8 cellular contexts compared by ENCODE assay signal in the genomic region with DNA sequence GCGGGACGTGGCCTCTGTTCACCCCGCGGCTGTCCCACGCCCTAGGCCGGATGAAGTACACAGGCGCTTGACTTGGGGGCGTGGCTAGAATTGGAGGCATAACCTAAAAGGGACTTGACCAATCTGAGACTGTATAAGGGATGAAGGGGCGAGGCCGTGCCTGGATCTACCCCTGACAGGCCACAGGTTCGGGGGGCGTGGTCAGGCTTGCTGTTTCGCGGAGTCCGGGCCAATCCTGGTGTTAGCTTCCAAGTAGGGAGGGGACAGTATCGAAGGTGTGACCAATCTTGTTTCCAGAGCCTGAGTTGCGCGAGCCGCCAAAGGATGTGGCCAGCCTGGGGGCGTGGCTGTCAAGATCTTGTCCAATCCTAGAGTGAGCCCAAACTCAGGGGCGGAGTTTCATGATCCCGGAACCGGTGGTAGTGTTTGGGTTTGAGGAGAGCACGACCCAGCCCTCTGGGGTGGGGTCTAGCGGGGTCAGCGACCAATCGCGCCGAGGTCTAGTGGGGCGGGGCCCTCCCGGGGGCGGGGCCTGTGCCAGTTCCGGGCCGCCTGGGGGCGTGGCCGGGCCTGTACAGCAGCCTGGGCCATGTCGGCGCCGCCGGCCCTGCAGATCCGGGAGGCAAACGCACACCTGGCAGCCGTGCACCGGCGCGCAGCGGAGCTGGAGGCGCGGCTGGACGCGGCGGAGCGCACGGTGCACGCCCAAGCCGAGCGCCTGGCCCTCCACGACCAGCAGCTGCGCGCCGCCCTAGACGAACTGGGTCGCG. TPM values are rescaled to one million over a fixed set of nuclear protein-coding genes. Genes with fewer than 3 reads are reported as not detected.
DNase-seq lines count a peak whose midpoint lies in the region; ATAC-seq, FAIRE-seq and TF ChIP-seq lines count a peak whose summit lies in the region.

A gene with protein sequence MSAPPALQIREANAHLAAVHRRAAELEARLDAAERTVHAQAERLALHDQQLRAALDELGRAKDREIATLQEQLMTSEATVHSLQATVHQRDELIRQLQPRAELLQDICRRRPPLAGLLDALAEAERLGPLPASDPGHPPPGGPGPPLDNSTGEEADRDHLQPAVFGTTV (plus strand): TSS at position 571 of the 770 bp plus-strand sequence. CDS start 19 bp downstream, at position 590.

- no peak; the same call in 1 of the 2 replicates for TF ChIP-seq CTCF in HepG2 (CRISPR knock-in tag; IDR thresholded peaks at IDR 0.05)

- peak; percentile 76 for ATAC-seq in GM19397 (IDR thresholded peaks at IDR 0.05; ENCODE audit: unreplicated experiment)
- peak; percentile 74 for ATAC-seq in HG03565 (IDR thresholded peaks at IDR 0.05; ENCODE audit: unreplicated experiment)
- ATAC-seq in HepG2: peak; percentile 85

- H2AFZ ChIP-seq in HepG2 (ENCODE audit: low read length): no peak within 1 kb of the TSS

- intact Hi-C loops in HepG2 (cut with micrococcal nuclease; ENCODE audit: unreplicated experiment): loop anchor here (2.0 kb wide), 1 partner anchor 58 kb away; no protein-coding TSS in a partner anchor

- H3K36me3 ChIP-seq in HepG2 (replicated peaks in 1 of 2; ENCODE audit: control insufficient read depth in 1 of 2, insufficient read depth in 2 of 2, low read length in 2 of 2): peaks cover 0 to 10% of the 10 kb centered on the region in 2 experiments; a peak in 2 of 5 replicates

- TF ChIP-seq EP300 in HepG2 (IDR thresholded peaks at IDR 0.05; ENCODE audit: low read depth in 2 of 2, low read length in 2 of 2) (no peak), HepG2 (CRISPR knock-in tag; IDR thresholded peaks at IDR 0.05; ENCODE audit: borderline replicate concordance) (no peak)

- peaks cover 12% of the 10 kb centered on the region; the same call in 1 of the 2 replicates for H4K20me1 ChIP-seq in HepG2 (ENCODE audit: insufficient read depth, low read length)

- no TSS peak for BruUV-seq in HepG2 (replicated peaks; lab: Mats Ljungman, UMichigan)

- TF ChIP-seq POLR2A in HepG2 (IDR thresholded peaks at IDR 0.05; ENCODE audit: insufficient read depth in 1 of 2, low read depth in 2 of 2, low read length in 2 of 2): peak; percentile 62 to 80; a peak in 3 of 4 replicates

- peak; percentile 100 for FAIRE-seq in HepG2 (lab: Jason Lieb, UNC)

- DNase-seq in CD1c-positive myeloid dendritic cell (ENCODE audit: extremely low spot score): peak; percentile 100
- DNase-seq in NCI-H748 treated with DMSO at 0.1 percent for 48 hours (lab: John Stamatoyannopoulos, UW): peak; percentile 96
- DNase-seq in activated CD4-positive, alpha-beta T cell treated with anti-CD3 and anti-CD28 coated beads, Interleukin-2, amount 50 U/mL, for 48 hours: peak; percentile 100
- DNase-seq in dermis microvascular lymphatic vessel endothelial cell (ENCODE audit: low read depth in 2 of 2): peak; percentile 100
- DNase-seq in HepG2 (ENCODE audit: low spot score): peak; percentile 100
- peak; percentile 99 for DNase-seq in stimulated activated CD4-positive, alpha-beta T cell treated with anti-CD3 and anti-CD28 coated beads, Interleukin-2, amount 100 ng/mL, for 48 hours

- H3K4me2 ChIP-seq in HepG2 (ENCODE audit: low read depth, low read length): peak within 1 kb of the TSS; percentile 81

- CTCF ChIA-PET in HepG2 (lab: Yijun Ruan, JAX; ENCODE audit: low intra/inter-chr PET ratio, low total read pairs): interaction anchor here (1.3 kb wide), 1 partner anchor 101 kb away, joined by 3 read pairs; no protein-coding TSS in a partner anchor

- TF ChIP-seq RAD21 in HepG2 (CRISPR knock-in tag; IDR thresholded peaks at IDR 0.05): peak; percentile 71

- WGBS in HepG2 (ENCODE audit: low lambda C conversion rate): under 1% methylated on average over 34 of the region's 64 CpGs

- peaks cover 65% of the 10 kb centered on the region for H3K4me1 ChIP-seq in HepG2 (ENCODE audit: insufficient read depth, low read length)

- POLR2A ChIA-PET in HepG2 (lab: Yijun Ruan, JAX): interaction anchor here (0.6 to 3.9 kb wide), 37 partner anchors 9 to 626 kb away, joined by 3 to 79 read pairs (median 5); a partner anchor contains a TSS

- H3K4me3 ChIP-seq in HepG2 (replicated peaks in 1 of 3; ENCODE audit: insufficient read depth in 1 of 3, low read depth in 2 of 3, low read length in 3 of 3): peak within 1 kb of the TSS; percentile 78 to 100 (median 99)

- peak within 1 kb of the TSS; percentile 100 for H3K9ac ChIP-seq in HepG2 (ENCODE audit: insufficient read depth, low read depth, low read length)

- in situ Hi-C loops in HepG2 (cut with HindIII; ENCODE audit: extremely low pct_ligation_motif_present, low pct_unique_long_range_greater_than_20kb): no loop called here

- peak within 1 kb of the TSS; percentile 98 for H3K27ac ChIP-seq in HepG2 (ENCODE audit: extremely low read length, insufficient read depth, low read length)

- peaks cover 0 to 4% of the 10 kb centered on the region in 2 experiments; a peak in 1 of 5 replicates for H3K27me3 ChIP-seq in HepG2 (ENCODE audit: control insufficient read depth in 1 of 2, insufficient read depth in 2 of 2, low read length in 2 of 2)

- peaks cover 42% of the 10 kb centered on the region for H3K79me2 ChIP-seq in HepG2 (ENCODE audit: insufficient read depth, low read length)

- H3K9me3 ChIP-seq in HepG2 (ENCODE audit: low read length): no peaks in the 10 kb centered on the region

TF ChIP-seq in HepG2, 621 proteins besides CTCF, POLR2A, EP300 and RAD21 (continues in another document):
- TF ChIP-seq ELF3 (CRISPR knock-in tag; IDR thresholded peaks at IDR 0.05) (peak; percentile 8; the same call in 1 of the 2 replicates), SP4 (CRISPR knock-in tag; IDR thresholded peaks at IDR 0.05) (peak; percentile 95), ZNF251 (CRISPR knock-in tag; IDR thresholded peaks at IDR 0.05) (no peak), ZNF383 (CRISPR knock-in tag; IDR thresholded peaks at IDR 0.05; ENCODE audit: borderline replicate concordance) (no peak), SALL2 (CRISPR knock-in tag; IDR thresholded peaks at IDR 0.05) (peak; percentile 75), HOXA3 (CRISPR knock-in tag; IDR thresholded peaks at IDR 0.05) (peak; percentile 55), ZNF343 (CRISPR knock-in tag; IDR thresholded peaks at IDR 0.05) (0 out of 2 replicates have a peak, but pooled peaks have one; percentile 33), ZNF136 (CRISPR knock-in tag; IDR thresholded peaks at IDR 0.05; ENCODE audit: low read depth) (0 out of 2 replicates have a peak, but pooled peaks have one; percentile 23), FOXA3 (CRISPR knock-in tag; IDR thresholded peaks at IDR 0.05) (peak; percentile 18), ZFX (CRISPR knock-in tag; IDR thresholded peaks at IDR 0.05; ENCODE audit: low read depth) (peak; percentile 95), ARNTL (CRISPR knock-in tag; IDR thresholded peaks at IDR 0.05) (no peak), MZF1 (CRISPR knock-in tag; IDR thresholded peaks at IDR 0.05; ENCODE audit: borderline replicate concordance) (no peak), SNAPC2 (CRISPR knock-in tag; IDR thresholded peaks at IDR 0.05) (0 out of 2 replicates have a peak, but pooled peaks have one; percentile 39), MYNN (CRISPR knock-in tag; IDR thresholded peaks at IDR 0.05; ENCODE audit: low read depth) (no peak), NONO (IDR thresholded peaks at IDR 0.05) (no peak), NONO (CRISPR knock-in tag; conservative IDR thresholded peaks at IDR 0.05) (0 out of 2 replicates have a peak, but pooled peaks have one; percentile 48)

RNA-seq across cellular contexts. Expression of the gene that starts here (rescaled TPM):
- 4.2 and 6.4 TPM in 2 replicates for total RNA-seq in dermis microvascular lymphatic vessel endothelial cell
- 1.2 and 2.4 TPM in 2 replicates for total RNA-seq in HepG2 (2016; rRNA removed; fragmentation: Illumina TruSeq; extraction: Trizol)
- total RNA-seq in HepG2 (2016; cell fraction: cytosol; rRNA removed; fragmentation: Illumina TruSeq; extraction: Trizol; ENCODE audit: low read depth): 1.2 and 2.0 TPM in 2 replicates
- 1.1 and 2.6 TPM in 2 replicates for total RNA-seq in HepG2 (2016; cell fraction: insoluble cytoplasmic fraction; rRNA removed; fragmentation: Illumina TruSeq; extraction: Trizol)
- total RNA-seq in HepG2 (2016; cell fraction: membrane; rRNA removed; fragmentation: Illumina TruSeq; extraction: Trizol): 1.6 and 2.0 TPM in 2 replicates
- total RNA-seq in HepG2 (2016; cell fraction: nucleus; rRNA removed; fragmentation: Illumina TruSeq; extraction: Trizol): 2.4 and 2.8 TPM in 2 replicates
- polyA plus RNA-seq in HepG2 (2011; rRNA removed): 2.4 and 3.1 TPM in 2 replicates
- 1.3 and 1.9 TPM in 2 replicates for polyA plus RNA-seq in HepG2 (2011; cell fraction: cytosol; rRNA removed)
- 12.9 and 13.7 TPM in 2 replicates for polyA plus RNA-seq in HepG2 (2011; cell fraction: nucleus; rRNA removed)
- polyA plus RNA-seq in HepG2 (2012): 0.61 and 1.0 TPM in 2 replicates
- polyA plus RNA-seq in HepG2 (2016; cell fraction: cytosol; fragmentation: Illumina TruSeq; extraction: Trizol; ENCODE audit: low read depth): 0.49 and 0.65 TPM in 2 replicates
- 0.78 and 1.4 TPM in 2 replicates for polyA plus RNA-seq in HepG2 (2016; cell fraction: insoluble cytoplasmic fraction; fragmentation: Illumina TruSeq; extraction: Trizol; ENCODE audit: low read depth)
- polyA plus RNA-seq in HepG2 (2016; cell fraction: membrane; fragmentation: Illumina TruSeq; extraction: Trizol; ENCODE audit: low read depth): 0.82 and 0.91 TPM in 2 replicates
- polyA plus RNA-seq in HepG2 (2016; cell fraction: nucleus; fragmentation: Illumina TruSeq; extraction: Trizol; ENCODE audit: insufficient read depth, low read depth): 4.8 and 5.0 TPM in 2 replicates
- polyA minus RNA-seq in HepG2 (2011; rRNA and poly(A)+ RNA removed; ENCODE audit: low replicate concordance): 0.33 and 2.8 TPM in 2 replicates
- 0.59 and 1.2 TPM in 2 replicates for polyA minus RNA-seq in HepG2 (2011; cell fraction: cytosol; rRNA and poly(A)+ RNA removed)
- 3.7 and 4.2 TPM in 2 replicates for polyA minus RNA-seq in HepG2 (2011; cell fraction: nucleus; rRNA and poly(A)+ RNA removed)

Comparison
In these comparisons a context has a peak if more than half of its experiments do, and no peak if none do; other contexts are left out.
1. Peak in every context shown above with its lines: DNase-seq, ATAC-seq, H3K4me3 ChIP-seq and H3K27ac ChIP-seq.